21 cellular contexts compared by ENCODE assay signal in genomic region chr16:64991011-64991410, GRCh38.
DNase-seq lines count a peak whose midpoint lies in the region; ATAC-seq and TF ChIP-seq lines count a peak whose summit lies in the region.
"Had no signal": no experiment of that assay in that cellular context is flagged by ENCODE, and none has a peak within 500 bp of the region (broad histone marks: within the 10 kb centered on the region; RNA-seq: fewer than 3 reads in every experiment).

No MANE protein-coding gene starts in this region.

- H3K9me3 ChIP-seq in A673 (ENCODE audit: low read depth, low read length, poor library complexity, severe bottlenecking): no peaks in the 10 kb centered on the region
- H3K9me3 ChIP-seq: BE2C, Peyer's patch, SJCRH30 had no signal

- no peak overlapping the region for H3K4me3 ChIP-seq in A673 (ENCODE audit: low read depth, low read length, poor library complexity, severe bottlenecking)
- H3K4me3 ChIP-seq: Peyer's patch, SJCRH30 had no signal

- intact Hi-C loops in A673 (cut with micrococcal nuclease; ENCODE audit: unreplicated experiment): loop anchor here (5.0 kb wide), 1 partner anchor 126 kb away; no protein-coding TSS in a partner anchor
- intact Hi-C loops in sciatic nerve (cut with DNase I): no loop called here

- BruUV-seq in A673 (replicated peaks; lab: Mats Ljungman, UMichigan): no TSS peak

- peak overlapping the region; percentile 66 for H3K27ac ChIP-seq in A673 (ENCODE audit: low read depth, low read length, poor library complexity, severe bottlenecking)
- H3K27ac ChIP-seq: KMS-11, Peyer's patch, SJCRH30 had no signal

- ATAC-seq in sciatic nerve (peak; percentile 73), HG03095 (IDR thresholded peaks at IDR 0.05; ENCODE audit: unreplicated experiment) (no peak)

- CTCF ChIA-PET in A673 (lab: Charles Lee): no interaction called here

- no peak for TF ChIP-seq CTCF in A673 (conservative IDR thresholded peaks at IDR 0.05; ENCODE audit: low read depth, low read length)

- peaks cover 79% of the 10 kb centered on the region for H3K36me3 ChIP-seq in A673 (ENCODE audit: insufficient read depth, low read length, poor library complexity, severe bottlenecking)
- H3K36me3 ChIP-seq: BE2C had no signal

- POLR2A ChIA-PET in A673 (lab: Charles Lee; ENCODE audit: low non-redundant PET): no interaction called here

- H3K4me1 ChIP-seq in A673 (ENCODE audit: insufficient read depth, low read length, poor library complexity, severe bottlenecking): peaks cover 65% of the 10 kb centered on the region
- H3K4me1 ChIP-seq: BE2C, Peyer's patch, SJCRH30 had no signal

- no peaks in the 10 kb centered on the region for H3K27me3 ChIP-seq in A673 (replicated peaks; ENCODE audit: insufficient read depth, low read depth, low read length, poor library complexity)
- H3K27me3 ChIP-seq: BE2C, Peyer's patch, SJCRH30 had no signal

- DNase-seq in A673 (ENCODE audit: low spot score) (peak; percentile 54), EH (ENCODE audit: low read depth) (peak; percentile 25), fibroblast of gingiva (ENCODE audit: low read depth) (peak; percentile 6), sciatic nerve (ENCODE audit: low spot score) (no peak), NCI-H187 (lab: John Stamatoyannopoulos, UW) (no peak)
- DNase-seq in activated naive CD4-positive, alpha-beta T cell treated with anti-CD3 and anti-CD28 coated beads, Interleukin-2, amount 50 U/mL, for 16 hours: no peak
- DNase-seq: BE2C; CD4-positive, alpha-beta T cell; COR-L47; DMS79; H7; IMR-90; NCI-H1105; NCI-H2081; NCI-H2171; NCI-H345; NCI-H524; Peyer's patch; SJCRH30 had no signal

Comparison
In these comparisons a context has a peak if more than half of its experiments do, and no peak if none do; other contexts are left out.
1. DNase-seq: peak in A673 (single experiment), EH (single experiment) and fibroblast of gingiva (single experiment); none in sciatic nerve (single experiment), NCI-H187 (0 of 2) and activated naive CD4-positive, alpha-beta T cell treated with anti-CD3 and anti-CD28 coated beads, Interleukin-2, amount 50 U/mL, for 16 hours (single experiment).